Comparison of ENCODE assay signal across 22 cellular contexts in genomic region chr9:89350988-89351557, GRCh38. TPM values are rescaled to one million over a fixed set of nuclear protein-coding genes. Genes with fewer than 3 reads are reported as not detected.
DNase-seq lines count a peak whose midpoint lies in the region; ATAC-seq and TF ChIP-seq lines count a peak whose summit lies in the region.
"Had no signal": no experiment of that assay in that cellular context is flagged by ENCODE, and none has a peak within 500 bp of the region (broad histone marks: within the 10 kb centered on the region; RNA-seq: fewer than 3 reads in every experiment).

No MANE protein-coding gene starts in this region.

- H3K4me3 Mint-ChIP-seq in T-helper 17 cell = no peak overlapping the region
- H3K4me3 Mint-ChIP-seq in stimulated activated naive B cell treated with anti-CD40 and anti-IgM and Interleukin-4, amounts not matched to agents 10 μg/mL and 1 μg/mL and 100 μg/mL, for 72 hours = no peak overlapping the region
- H3K4me3 Mint-ChIP-seq: H9 had no signal

- intact Hi-C loops in Right ventricle myocardium inferior (cut with DNase I) = no loop called here
- intact Hi-C loops in cardiac septum (cut with DNase I) = no loop called here
- intact Hi-C loops in left lung (cut with DNase I) = no loop called here

- no peak overlapping the region for H3K4me3 ChIP-seq in left lung
- H3K4me3 ChIP-seq: dorsolateral prefrontal cortex, ovary, sigmoid colon, SK-N-MC, thoracic aorta had no signal

- no peak for TF ChIP-seq CTCF in left lung (IDR thresholded peaks at IDR 0.05)

- DNase-seq in Right ventricle myocardium inferior (ENCODE audit: missing footprints) (no peak), cardiac septum (ENCODE audit: low spot score) (no peak), T-helper 17 cell (no peak), left lung (no peak), activated gamma-delta T cell (lab: John Stamatoyannopoulos, UW) (no peak), NCI-H1694 (lab: John Stamatoyannopoulos, UW) (no peak)
- no peak for DNase-seq in stimulated activated naive B cell treated with anti-CD40 and anti-IgM and Interleukin-4, amounts not matched to agents 10 μg/mL and 1 μg/mL and 100 μg/mL, for 72 hours
- DNase-seq: anterior cingulate cortex; central memory CD4-positive, alpha-beta T cell; dorsolateral prefrontal cortex; foreskin fibroblast; H9; mammary epithelial cell; NCI-H187 treated with DMSO at 0.1 percent for 48 hours; NCI-H446 treated with DMSO at 0.1 percent for 48 hours; ovary; sigmoid colon; T1000 had no signal

- peaks cover 25% of the 10 kb centered on the region for H3K4me1 Mint-ChIP-seq in T-helper 17 cell
- H3K4me1 Mint-ChIP-seq in stimulated activated naive B cell treated with anti-CD40 and anti-IgM and Interleukin-4, amounts not matched to agents 10 μg/mL and 1 μg/mL and 100 μg/mL, for 72 hours = peaks cover 11 to 17% of the 10 kb centered on the region in 2 donors
- H3K4me1 Mint-ChIP-seq: H9 had no signal

- no peaks in the 10 kb centered on the region for H3K27me3 Mint-ChIP-seq in T-helper 17 cell
- no peaks in the 10 kb centered on the region for H3K27me3 Mint-ChIP-seq in stimulated activated naive B cell treated with anti-CD40 and anti-IgM and Interleukin-4, amounts not matched to agents 10 μg/mL and 1 μg/mL and 100 μg/mL, for 72 hours

- H3K27ac Mint-ChIP-seq in T-helper 17 cell = peak overlapping the region; percentile 89
- peak overlapping the region; percentile 5 for H3K27ac Mint-ChIP-seq in stimulated activated naive B cell treated with anti-CD40 and anti-IgM and Interleukin-4, amounts not matched to agents 10 μg/mL and 1 μg/mL and 100 μg/mL, for 72 hours
- H3K27ac Mint-ChIP-seq: H9 had no signal

- peaks cover 6 to 100% of the 10 kb centered on the region in 2 donors for H3K36me3 ChIP-seq in left lung
- H3K36me3 ChIP-seq: ovary had no signal

- no peak overlapping the region for H3K27ac ChIP-seq in left lung
- H3K27ac ChIP-seq: dorsolateral prefrontal cortex, epithelial cell of prostate, KMS-11, ovary, sigmoid colon, SK-N-MC, thoracic aorta had no signal

- no peaks in the 10 kb centered on the region for H3K27me3 ChIP-seq in left lung
- H3K27me3 ChIP-seq: dorsolateral prefrontal cortex, ovary, sigmoid colon had no signal

- peaks cover 7% of the 10 kb centered on the region for H3K36me3 Mint-ChIP-seq in T-helper 17 cell (ENCODE audit: low read depth)
- H3K36me3 Mint-ChIP-seq in stimulated activated naive B cell treated with anti-CD40 and anti-IgM and Interleukin-4, amounts not matched to agents 10 μg/mL and 1 μg/mL and 100 μg/mL, for 72 hours = peaks cover 51 to 82% of the 10 kb centered on the region in 2 donors

- H3K4me1 ChIP-seq in left lung = peaks cover 0 to 24% of the 10 kb centered on the region in 2 donors
- H3K4me1 ChIP-seq: sigmoid colon had no signal

- ATAC-seq in Right ventricle myocardium inferior = peak; percentile 27
- no peak for ATAC-seq in T-helper 17 cell
- peak; percentile 25 for ATAC-seq in left lung
- ATAC-seq in stimulated activated naive B cell treated with anti-CD40 and anti-IgM and Interleukin-4, amounts not matched to agents 10 μg/mL and 1 μg/mL and 100 μg/mL, for 72 hours (replicated peaks) = no peak

- H3K9me3 ChIP-seq in T-helper 17 cell (ENCODE audit: control insufficient read depth, low read length, poor library complexity, severe bottlenecking) (no peaks in the 10 kb centered on the region), left lung (no peaks in the 10 kb centered on the region)
- H3K9me3 ChIP-seq: ovary, sigmoid colon, thoracic aorta had no signal

- no peaks in the 10 kb centered on the region for H3K9me3 Mint-ChIP-seq in stimulated activated naive B cell treated with anti-CD40 and anti-IgM and Interleukin-4, amounts not matched to agents 10 μg/mL and 1 μg/mL and 100 μg/mL, for 72 hours
- H3K9me3 Mint-ChIP-seq: H9 had no signal

RNA-seq across cellular contexts. Expression of gene SECISBP2, which starts 32.8 kb away (rescaled TPM):
- total RNA-seq in Right ventricle myocardium inferior = 16.4 TPM
- 21.2 TPM for total RNA-seq in cardiac septum
- total RNA-seq in T-helper 17 cell = 100 to 1,000 TPM; 106 to 115 TPM
- 10 to 100 TPM; 31.4 to 51.0 TPM for total RNA-seq in left lung

RNA-seq across cellular contexts. Expression of gene CKS2, which starts 40.1 kb away (rescaled TPM):
- 9.7 TPM for total RNA-seq in Right ventricle myocardium inferior
- total RNA-seq in cardiac septum = 3.2 TPM
- total RNA-seq in T-helper 17 cell = 10 to 100 TPM; 11.9 to 18.1 TPM
- 100 to 1,000 TPM in 1 of 2 donors, 10 to 100 TPM in 1; 43.1 to 110 TPM for total RNA-seq in left lung

Comparison
In these comparisons a context has a peak if more than half of its experiments do, and no peak if none do; other contexts are left out.
1. ATAC-seq: peak in Right ventricle myocardium inferior (single experiment) and left lung (single experiment); none in T-helper 17 cell (single experiment) and stimulated activated naive B cell treated with anti-CD40 and anti-IgM and Interleukin-4, amounts not matched to agents 10 μg/mL and 1 μg/mL and 100 μg/mL, for 72 hours (0 of 2).